1 cellular context compared by ENCODE assay signal in the genomic region with DNA sequence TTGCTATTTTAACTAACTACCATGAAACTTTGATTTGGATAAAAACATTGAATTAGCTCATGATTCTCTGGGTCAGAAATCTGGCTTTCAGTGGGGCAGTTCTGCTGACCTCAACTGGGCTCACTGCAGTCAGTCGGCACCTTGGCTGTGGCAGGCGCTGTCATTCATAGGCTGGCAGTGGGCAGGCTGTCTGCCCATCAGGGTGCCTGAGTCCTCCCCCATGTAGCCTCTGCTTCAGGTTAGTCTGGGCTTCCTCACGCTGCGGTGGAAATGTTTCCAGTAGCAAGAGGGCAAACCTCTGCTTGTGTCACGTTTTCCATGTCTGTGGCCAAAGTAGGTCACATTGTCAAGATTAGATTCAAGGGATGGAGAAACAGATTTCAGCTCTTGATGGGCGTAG.
TF ChIP-seq lines count a peak whose summit lies in the region.

No MANE protein-coding gene starts in this region.

TF ChIP-seq in GM23338, 12 proteins besides CTCF, POLR2A, EP300 and RAD21 (continued from another document):
- TF ChIP-seq POLR2AphosphoS5 (IDR thresholded peaks at IDR 0.05; ENCODE audit: low read depth) (no peak), ZNF114 (CRISPR knock-in tag; IDR thresholded peaks at IDR 0.05) (no peak), EZH2phosphoT487 (IDR thresholded peaks at IDR 0.05; ENCODE audit: unreplicated experiment) (no peak), CREB1 (CRISPR knock-in tag; IDR thresholded peaks at IDR 0.05; ENCODE audit: low read depth) (no peak), JUNB (IDR thresholded peaks at IDR 0.05; ENCODE audit: unreplicated experiment) (no peak)
- TF ChIP-seq, protein P1, sequence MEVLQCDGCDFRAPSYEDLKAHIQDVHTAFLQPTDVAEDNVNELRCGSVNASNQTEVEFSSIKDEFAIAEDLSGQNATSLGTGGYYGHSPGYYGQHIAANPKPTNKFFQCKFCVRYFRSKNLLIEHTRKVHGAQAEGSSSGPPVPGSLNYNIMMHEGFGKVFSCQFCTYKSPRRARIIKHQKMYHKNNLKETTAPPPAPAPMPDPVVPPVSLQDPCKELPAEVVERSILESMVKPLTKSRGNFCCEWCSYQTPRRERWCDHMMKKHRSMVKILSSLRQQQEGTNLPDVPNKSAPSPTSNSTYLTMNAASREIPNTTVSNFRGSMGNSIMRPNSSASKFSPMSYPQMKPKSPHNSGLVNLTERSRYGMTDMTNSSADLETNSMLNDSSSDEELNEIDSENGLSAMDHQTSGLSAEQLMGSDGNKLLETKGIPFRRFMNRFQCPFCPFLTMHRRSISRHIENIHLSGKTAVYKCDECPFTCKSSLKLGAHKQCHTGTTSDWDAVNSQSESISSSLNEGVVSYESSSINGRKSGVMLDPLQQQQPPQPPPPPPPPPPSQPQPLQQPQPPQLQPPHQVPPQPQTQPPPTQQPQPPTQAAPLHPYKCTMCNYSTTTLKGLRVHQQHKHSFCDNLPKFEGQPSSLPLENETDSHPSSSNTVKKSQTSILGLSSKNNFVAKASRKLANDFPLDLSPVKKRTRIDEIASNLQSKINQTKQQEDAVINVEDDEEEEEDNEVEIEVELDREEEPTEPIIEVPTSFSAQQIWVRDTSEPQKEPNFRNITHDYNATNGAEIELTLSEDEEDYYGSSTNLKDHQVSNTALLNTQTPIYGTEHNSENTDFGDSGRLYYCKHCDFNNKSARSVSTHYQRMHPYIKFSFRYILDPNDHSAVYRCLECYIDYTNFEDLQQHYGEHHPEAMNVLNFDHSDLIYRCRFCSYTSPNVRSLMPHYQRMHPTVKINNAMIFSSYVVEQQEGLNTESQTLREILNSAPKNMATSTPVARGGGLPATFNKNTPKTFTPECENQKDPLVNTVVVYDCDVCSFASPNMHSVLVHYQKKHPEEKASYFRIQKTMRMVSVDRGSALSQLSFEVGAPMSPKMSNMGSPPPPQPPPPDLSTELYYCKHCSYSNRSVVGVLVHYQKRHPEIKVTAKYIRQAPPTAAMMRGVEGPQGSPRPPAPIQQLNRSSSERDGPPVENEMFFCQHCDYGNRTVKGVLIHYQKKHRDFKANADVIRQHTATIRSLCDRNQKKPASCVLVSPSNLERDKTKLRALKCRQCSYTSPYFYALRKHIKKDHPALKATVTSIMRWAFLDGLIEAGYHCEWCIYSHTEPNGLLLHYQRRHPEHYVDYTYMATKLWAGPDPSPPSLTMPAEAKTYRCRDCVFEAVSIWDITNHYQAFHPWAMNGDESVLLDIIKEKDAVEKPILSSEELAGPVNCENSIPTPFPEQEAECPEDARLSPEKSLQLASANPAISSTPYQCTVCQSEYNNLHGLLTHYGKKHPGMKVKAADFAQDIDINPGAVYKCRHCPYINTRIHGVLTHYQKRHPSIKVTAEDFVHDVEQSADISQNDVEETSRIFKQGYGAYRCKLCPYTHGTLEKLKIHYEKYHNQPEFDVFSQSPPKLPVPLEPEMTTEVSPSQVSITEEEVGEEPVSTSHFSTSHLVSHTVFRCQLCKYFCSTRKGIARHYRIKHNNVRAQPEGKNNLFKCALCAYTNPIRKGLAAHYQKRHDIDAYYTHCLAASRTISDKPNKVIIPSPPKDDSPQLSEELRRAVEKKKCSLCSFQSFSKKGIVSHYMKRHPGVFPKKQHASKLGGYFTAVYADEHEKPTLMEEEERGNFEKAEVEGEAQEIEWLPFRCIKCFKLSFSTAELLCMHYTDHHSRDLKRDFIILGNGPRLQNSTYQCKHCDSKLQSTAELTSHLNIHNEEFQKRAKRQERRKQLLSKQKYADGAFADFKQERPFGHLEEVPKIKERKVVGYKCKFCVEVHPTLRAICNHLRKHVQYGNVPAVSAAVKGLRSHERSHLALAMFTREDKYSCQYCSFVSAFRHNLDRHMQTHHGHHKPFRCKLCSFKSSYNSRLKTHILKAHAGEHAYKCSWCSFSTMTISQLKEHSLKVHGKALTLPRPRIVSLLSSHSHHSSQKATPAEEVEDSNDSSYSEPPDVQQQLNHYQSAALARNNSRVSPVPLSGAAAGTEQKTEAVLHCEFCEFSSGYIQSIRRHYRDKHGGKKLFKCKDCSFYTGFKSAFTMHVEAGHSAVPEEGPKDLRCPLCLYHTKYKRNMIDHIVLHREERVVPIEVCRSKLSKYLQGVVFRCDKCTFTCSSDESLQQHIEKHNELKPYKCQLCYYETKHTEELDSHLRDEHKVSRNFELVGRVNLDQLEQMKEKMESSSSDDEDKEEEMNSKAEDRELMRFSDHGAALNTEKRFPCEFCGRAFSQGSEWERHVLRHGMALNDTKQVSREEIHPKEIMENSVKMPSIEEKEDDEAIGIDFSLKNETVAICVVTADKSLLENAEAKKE (CRISPR knock-in tag; IDR thresholded peaks at IDR 0.05) = no peak
- TF ChIP-seq, protein P2, sequence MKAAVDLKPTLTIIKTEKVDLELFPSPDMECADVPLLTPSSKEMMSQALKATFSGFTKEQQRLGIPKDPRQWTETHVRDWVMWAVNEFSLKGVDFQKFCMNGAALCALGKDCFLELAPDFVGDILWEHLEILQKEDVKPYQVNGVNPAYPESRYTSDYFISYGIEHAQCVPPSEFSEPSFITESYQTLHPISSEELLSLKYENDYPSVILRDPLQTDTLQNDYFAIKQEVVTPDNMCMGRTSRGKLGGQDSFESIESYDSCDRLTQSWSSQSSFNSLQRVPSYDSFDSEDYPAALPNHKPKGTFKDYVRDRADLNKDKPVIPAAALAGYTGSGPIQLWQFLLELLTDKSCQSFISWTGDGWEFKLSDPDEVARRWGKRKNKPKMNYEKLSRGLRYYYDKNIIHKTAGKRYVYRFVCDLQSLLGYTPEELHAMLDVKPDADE (IDR thresholded peaks at IDR 0.05) = no peak
- TF ChIP-seq, protein P3, sequence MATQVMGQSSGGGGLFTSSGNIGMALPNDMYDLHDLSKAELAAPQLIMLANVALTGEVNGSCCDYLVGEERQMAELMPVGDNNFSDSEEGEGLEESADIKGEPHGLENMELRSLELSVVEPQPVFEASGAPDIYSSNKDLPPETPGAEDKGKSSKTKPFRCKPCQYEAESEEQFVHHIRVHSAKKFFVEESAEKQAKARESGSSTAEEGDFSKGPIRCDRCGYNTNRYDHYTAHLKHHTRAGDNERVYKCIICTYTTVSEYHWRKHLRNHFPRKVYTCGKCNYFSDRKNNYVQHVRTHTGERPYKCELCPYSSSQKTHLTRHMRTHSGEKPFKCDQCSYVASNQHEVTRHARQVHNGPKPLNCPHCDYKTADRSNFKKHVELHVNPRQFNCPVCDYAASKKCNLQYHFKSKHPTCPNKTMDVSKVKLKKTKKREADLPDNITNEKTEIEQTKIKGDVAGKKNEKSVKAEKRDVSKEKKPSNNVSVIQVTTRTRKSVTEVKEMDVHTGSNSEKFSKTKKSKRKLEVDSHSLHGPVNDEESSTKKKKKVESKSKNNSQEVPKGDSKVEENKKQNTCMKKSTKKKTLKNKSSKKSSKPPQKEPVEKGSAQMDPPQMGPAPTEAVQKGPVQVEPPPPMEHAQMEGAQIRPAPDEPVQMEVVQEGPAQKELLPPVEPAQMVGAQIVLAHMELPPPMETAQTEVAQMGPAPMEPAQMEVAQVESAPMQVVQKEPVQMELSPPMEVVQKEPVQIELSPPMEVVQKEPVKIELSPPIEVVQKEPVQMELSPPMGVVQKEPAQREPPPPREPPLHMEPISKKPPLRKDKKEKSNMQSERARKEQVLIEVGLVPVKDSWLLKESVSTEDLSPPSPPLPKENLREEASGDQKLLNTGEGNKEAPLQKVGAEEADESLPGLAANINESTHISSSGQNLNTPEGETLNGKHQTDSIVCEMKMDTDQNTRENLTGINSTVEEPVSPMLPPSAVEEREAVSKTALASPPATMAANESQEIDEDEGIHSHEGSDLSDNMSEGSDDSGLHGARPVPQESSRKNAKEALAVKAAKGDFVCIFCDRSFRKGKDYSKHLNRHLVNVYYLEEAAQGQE (IDR thresholded peaks at IDR 0.05; ENCODE audit: unreplicated experiment) = no peak
